12 cellular contexts compared by ENCODE assay signal in the genomic region with DNA sequence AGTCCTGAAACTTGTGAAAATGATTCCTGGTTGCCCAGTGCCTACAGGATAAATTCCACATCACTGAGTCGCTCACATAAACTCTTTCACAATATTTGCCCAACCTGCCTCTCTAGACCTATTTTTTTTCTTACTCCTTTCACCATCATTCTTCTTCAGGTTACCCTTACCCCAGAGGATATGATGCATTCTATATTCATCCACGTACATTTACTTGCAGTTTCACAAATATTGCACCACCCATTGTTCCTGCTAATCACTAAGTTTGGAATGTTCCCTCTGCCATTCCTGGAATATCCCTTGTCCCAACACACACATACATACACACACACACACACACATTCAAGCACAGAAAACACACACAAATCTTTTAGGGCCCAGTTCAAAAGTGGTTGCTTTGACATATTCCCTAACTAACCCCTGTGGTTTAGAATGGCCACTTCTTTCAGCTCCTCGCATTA.
DNase-seq lines count a peak whose midpoint lies in the region; ATAC-seq and TF ChIP-seq lines count a peak whose summit lies in the region.
"Had no signal": no experiment of that assay in that cellular context is flagged by ENCODE, and none has a peak within 500 bp of the region (broad histone marks: within the 10 kb centered on the region; RNA-seq: fewer than 3 reads in every experiment).

No MANE protein-coding gene starts in this region.

- H3K4me1 Mint-ChIP-seq in glutamatergic neuron (ENCODE audit: low read depth, unreplicated experiment): no peaks in the 10 kb centered on the region

- no peaks in the 10 kb centered on the region for H3K9me3 ChIP-seq in RWPE2 (ENCODE audit: severe bottlenecking)
- H3K9me3 ChIP-seq: neutrophil had no signal

- ATAC-seq in RWPE2 (ENCODE audit: low read depth) (peak; percentile 63), HG03039 (IDR thresholded peaks at IDR 0.05; ENCODE audit: unreplicated experiment) (no peak)
- ATAC-seq: activated CD4-positive, CD25-positive, alpha-beta regulatory T cell treated with anti-CD3 and anti-CD28 coated beads, Interleukin-2, amount 50 U/mL, for 24 hours had no signal

- TF ChIP-seq CTCF in RWPE2 (IDR thresholded peaks at IDR 0.05; ENCODE audit: poor library complexity, severe bottlenecking): no peak
- TF ChIP-seq CTCF in glutamatergic neuron (IDR thresholded peaks at IDR 0.05; ENCODE audit: partially characterized antibody, unreplicated experiment): no peak

- H3K4me3 ChIP-seq in RWPE2 (ENCODE audit: severe bottlenecking): no peak overlapping the region

- H3K36me3 ChIP-seq in RWPE2 (ENCODE audit: low read depth): no peaks in the 10 kb centered on the region
- H3K36me3 ChIP-seq: neutrophil had no signal

- no peaks in the 10 kb centered on the region for H3K36me3 Mint-ChIP-seq in glutamatergic neuron (ENCODE audit: unreplicated experiment)

- H3K27me3 Mint-ChIP-seq in glutamatergic neuron (ENCODE audit: unreplicated experiment): no peaks in the 10 kb centered on the region

- no peaks in the 10 kb centered on the region for H3K27me3 ChIP-seq in RWPE2 (ENCODE audit: insufficient read depth, poor library complexity, severe bottlenecking)
- H3K27me3 ChIP-seq: neutrophil had no signal

- peak; percentile 96 for DNase-seq in ELR (ENCODE audit: low read depth)
- DNase-seq in RWPE2 (ENCODE audit: low spot score): no peak
- DNase-seq in fibroblast of peridontal ligament (ENCODE audit: extremely low read depth): peak; percentile 76
- peak; percentile 89 for DNase-seq in pulmonary artery endothelial cell (ENCODE audit: low read depth, low spot score)
- no peak for DNase-seq in NCI-H526 (lab: John Stamatoyannopoulos, UW)
- no peak for DNase-seq in glutamatergic neuron
- no peak for DNase-seq in activated naive CD4-positive, alpha-beta T cell treated with Interleukin-2 at 50 U/mL for 16 hours
- DNase-seq: activated naive CD4-positive, alpha-beta T cell treated with anti-CD3 and anti-CD28 coated beads, Interleukin-2, amount 50 U/mL, for 16 hours; GF-D8 had no signal

- H3K27ac ChIP-seq in RWPE2 (ENCODE audit: poor library complexity, severe bottlenecking): peak overlapping the region; percentile 100
- H3K27ac ChIP-seq: neutrophil had no signal

- H3K9me3 Mint-ChIP-seq in glutamatergic neuron (ENCODE audit: unreplicated experiment): no peaks in the 10 kb centered on the region

- peaks cover 50% of the 10 kb centered on the region for H3K4me1 ChIP-seq in RWPE2 (ENCODE audit: insufficient read depth, poor library complexity, severe bottlenecking)

- no peak overlapping the region for H3K4me3 Mint-ChIP-seq in glutamatergic neuron (ENCODE audit: unreplicated experiment)

- H3K27ac Mint-ChIP-seq in glutamatergic neuron (ENCODE audit: unreplicated experiment): no peak overlapping the region

Comparison
In these comparisons a context has a peak if more than half of its experiments do, and no peak if none do; other contexts are left out.
1. DNase-seq: peak in ELR (single experiment), fibroblast of peridontal ligament (single experiment) and pulmonary artery endothelial cell (single experiment); none in RWPE2 (single experiment), NCI-H526 (0 of 2), glutamatergic neuron (single experiment) and activated naive CD4-positive, alpha-beta T cell treated with Interleukin-2 at 50 U/mL for 16 hours (single experiment).